In genomic region chr16:83200005-83200779, GRCh38 we compare ENCODE assay signal across 10 cellular contexts.
A peak's percentile ranks its signal among the peaks of the same experiment; 100 is the strongest.
DNase-seq lines count a peak whose midpoint lies in the region; ATAC-seq and TF ChIP-seq lines count a peak whose summit lies in the region.
"Had no signal": no experiment of that assay in that cellular context is flagged by ENCODE, and none has a peak within 500 bp of the region (broad histone marks: within the 10 kb centered on the region; RNA-seq: fewer than 3 reads in every experiment).

No MANE protein-coding gene starts in this region.

- POLR2A ChIA-PET in PC-9 (lab: Charles Lee; ENCODE audit: unreplicated experiment): no interaction called here

- no peaks in the 10 kb centered on the region for H3K79me2 ChIP-seq in PC-9 (ENCODE audit: low read depth)

- H3K36me3 ChIP-seq in brain microvascular endothelial cell (replicated peaks) (no peaks in the 10 kb centered on the region), PC-9 (ENCODE audit: low read depth) (no peaks in the 10 kb centered on the region)

- intact Hi-C loops in PC-9 (cut with micrococcal nuclease; ENCODE audit: unreplicated experiment): no loop called here

- ATAC-seq in HG03378 (IDR thresholded peaks at IDR 0.05; ENCODE audit: unreplicated experiment): no peak

- H4K20me1 ChIP-seq in PC-9 (ENCODE audit: insufficient read depth): no peaks in the 10 kb centered on the region

- H2AFZ ChIP-seq in PC-9: no peak overlapping the region

- no peaks in the 10 kb centered on the region for H3F3A ChIP-seq in PC-9 (ENCODE audit: insufficient read depth, low read depth)

- H3K9me3 ChIP-seq in PC-9 (ENCODE audit: insufficient read depth, low read depth): no peaks in the 10 kb centered on the region

- CTCF ChIA-PET in PC-9 (lab: Charles Lee): no interaction called here

- no TSS peak for BruUV-seq in PC-9 (replicated peaks; lab: Mats Ljungman, UMichigan)

- H3K9me2 ChIP-seq in PC-9 (ENCODE audit: insufficient read depth): no peaks in the 10 kb centered on the region

- in situ Hi-C loops in brain microvascular endothelial cell (cut with HindIII; ENCODE audit: low pct_ligation_motif_present, low sequenced_read_pairs): no loop called here

- no peak for DNase-seq in brain microvascular endothelial cell
- DNase-seq in lung microvascular endothelial cell (ENCODE audit: low read depth in 2 of 2): peak; percentile 19 to 23
- DNase-seq in PC-9: no peak
- DNase-seq in NOMO-1 (lab: John Stamatoyannopoulos, UW; ENCODE audit: unreplicated experiment in 2 of 2): no peak
- no peak for DNase-seq in stimulated activated CD4-positive, alpha-beta T cell treated with anti-CD3 and anti-CD28 coated beads, Interleukin-2, amount 100 ng/mL, for 48 hours
- DNase-seq: activated CD8-positive, alpha-beta memory T cell treated with anti-CD3 and anti-CD28 coated beads for 24 hours; KG1 had no signal

- H3K27ac ChIP-seq in C4-2B (no peak overlapping the region), brain microvascular endothelial cell (no peak overlapping the region), PC-9 (no peak overlapping the region)

- H3K4me2 ChIP-seq in PC-9: no peak overlapping the region

- H3K4me3 ChIP-seq in brain microvascular endothelial cell (ENCODE audit: low read depth, low read length) (no peak overlapping the region), PC-9 (no peak overlapping the region)

- no peaks in the 10 kb centered on the region for H3K4me1 ChIP-seq in PC-9 (replicated peaks; ENCODE audit: insufficient read depth)

- TF ChIP-seq CTCF in C4-2B (conservative IDR thresholded peaks at IDR 0.05) (peak; percentile 14), LNCAP (IDR thresholded peaks at IDR 0.05) (0 out of 2 replicates have a peak, but pooled peaks have one; percentile 13), brain microvascular endothelial cell (IDR thresholded peaks at IDR 0.05; ENCODE audit: low read depth, low read length, missing control alignments) (peak; percentile 44), PC-9 (conservative IDR thresholded peaks at IDR 0.05) (no peak)

- H3K27me3 ChIP-seq in brain microvascular endothelial cell (replicated peaks) (no peaks in the 10 kb centered on the region), PC-9 (ENCODE audit: insufficient read depth, low read depth) (peaks cover 12% of the 10 kb centered on the region; the same call in 1 of the 2 replicates)

Comparison
In these comparisons a context has a peak if more than half of its experiments do, and no peak if none do; other contexts are left out.
1. DNase-seq: peak in lung microvascular endothelial cell (2 of 2); none in brain microvascular endothelial cell (single experiment), PC-9 (0 of 2), NOMO-1 (0 of 2) and stimulated activated CD4-positive, alpha-beta T cell treated with anti-CD3 and anti-CD28 coated beads, Interleukin-2, amount 100 ng/mL, for 48 hours (0 of 2).